In genomic region chr4:152161676-152162330, GRCh38 we compare ENCODE assay signal across 22 cellular contexts.
A peak's percentile ranks its signal among the peaks of the same experiment; 100 is the strongest.
DNase-seq lines count a peak whose midpoint lies in the region; ATAC-seq and TF ChIP-seq lines count a peak whose summit lies in the region.
"Had no signal": no experiment of that assay in that cellular context is flagged by ENCODE, and none has a peak within 500 bp of the region (broad histone marks: within the 10 kb centered on the region; RNA-seq: fewer than 3 reads in every experiment).

No MANE protein-coding gene starts in this region.

- TF ChIP-seq CTCF in AG10803 (conservative IDR thresholded peaks at IDR 0.05; ENCODE audit: low read length): no peak
- TF ChIP-seq CTCF in cardiac fibroblast (IDR thresholded peaks at IDR 0.05; ENCODE audit: low read depth, low read length): no peak
- no peak for TF ChIP-seq CTCF in left lung (IDR thresholded peaks at IDR 0.05)
- TF ChIP-seq CTCF in neural progenitor cell (IDR thresholded peaks at IDR 0.05): no peak

- intact Hi-C loops in left lung (cut with DNase I): no loop called here

- DNase-seq in AG10803 (ENCODE audit: low read depth) (peak; percentile 8), HCEC 1CT (peak; percentile 13), cardiac fibroblast (ENCODE audit: low read depth in 2 of 2) (peak; percentile 28 to 54), left lung (no peak), neural progenitor cell (ENCODE audit: low spot score) (no peak), COR-L47 (lab: John Stamatoyannopoulos, UW) (no peak)
- no peak for DNase-seq in activated CD8-positive, alpha-beta memory T cell treated with anti-CD3 and anti-CD28 coated beads, Interleukin-2, amount 50 U/mL, for 4 hours
- DNase-seq: activated CD4-positive, CD25-positive, alpha-beta regulatory T cell treated with anti-CD3 and anti-CD28 coated beads, Interleukin-2, amount 50 U/mL, for 72 hours; Caco-2; effector memory CD8-positive, alpha-beta T cell; left cardiac atrium; mucosa of descending colon; NCI-H1930; NCI-H524 treated with DMSO at 0.1 percent for 48 hours; sigmoid colon; stimulated activated CD4-positive, alpha-beta T cell treated with anti-CD3 and anti-CD28 coated beads, Interleukin-2, amount 100 ng/mL, for 24 hours; stimulated activated naive CD8-positive, alpha-beta T cell treated with anti-CD3 and anti-CD28 coated beads, Interleukin-15, amount 100 ng/mL, for 72 hours had no signal

- no peak overlapping the region for H3K27ac Mint-ChIP-seq in neural progenitor cell
- H3K27ac Mint-ChIP-seq: activated T-helper 2 cell treated with anti-CD3 and anti-CD28 coated beads, Interferon-gamma antibody, Interleukin-2, Interleukin-4, amounts not matched to agents 10 μg/mL and 5 μg/mL and 100 μg/mL, durations not matched to agents 14 hours and 24 hours and 36 hours; IgD-negative memory B cell; type B pancreatic cell had no signal

- H3K36me3 Mint-ChIP-seq in neural progenitor cell: no peaks in the 10 kb centered on the region
- H3K36me3 Mint-ChIP-seq: IgD-negative memory B cell, type B pancreatic cell had no signal

- no peak overlapping the region for H3K4me2 ChIP-seq in neural progenitor cell

- H3K4me3 ChIP-seq in AG10803 (ENCODE audit: low read length) (no peak overlapping the region), cardiac fibroblast (replicated peaks in 1 of 2; ENCODE audit: low read depth in 2 of 2, low read length in 2 of 2) (no peak overlapping the region), left lung (no peak overlapping the region), neural progenitor cell (no peak overlapping the region)
- H3K4me3 ChIP-seq: mucosa of descending colon, sigmoid colon, SJSA1 had no signal

- H3K79me2 ChIP-seq in neural progenitor cell (ENCODE audit: low read depth): no peaks in the 10 kb centered on the region

- no peaks in the 10 kb centered on the region for H3K4me1 ChIP-seq in left lung
- no peaks in the 10 kb centered on the region for H3K4me1 ChIP-seq in neural progenitor cell
- H3K4me1 ChIP-seq: Caco-2, SJSA1 had no signal

- H3K27me3 ChIP-seq in left lung: peaks cover 0 to 3% of the 10 kb centered on the region in 2 donors
- H3K27me3 ChIP-seq in neural progenitor cell: no peaks in the 10 kb centered on the region
- H3K27me3 ChIP-seq: sigmoid colon, SJSA1 had no signal

- no peak overlapping the region for H2AFZ ChIP-seq in neural progenitor cell (replicated peaks)

- H3K27ac ChIP-seq in left lung (no peak overlapping the region), neural progenitor cell (no peak overlapping the region)
- H3K27ac ChIP-seq: sigmoid colon, SJSA1 had no signal

- no peaks in the 10 kb centered on the region for H3K9me3 ChIP-seq in left lung
- H3K9me3 ChIP-seq in neural progenitor cell (ENCODE audit: low read depth): no peaks in the 10 kb centered on the region
- H3K9me3 ChIP-seq: Caco-2, mucosa of descending colon, sigmoid colon, SJSA1 had no signal

- no peaks in the 10 kb centered on the region for H3K27me3 Mint-ChIP-seq in neural progenitor cell (ENCODE audit: insufficient read depth, low read depth)
- H3K27me3 Mint-ChIP-seq: stimulated activated naive CD8-positive, alpha-beta T cell treated with anti-CD3 and anti-CD28 coated beads, Interleukin-15, amount 100 ng/mL, for 72 hours had no signal

- no peaks in the 10 kb centered on the region for H3K4me1 Mint-ChIP-seq in neural progenitor cell

- H3K9ac ChIP-seq in neural progenitor cell: no peak overlapping the region

- H3F3A ChIP-seq in neural progenitor cell (ENCODE audit: low read depth): no peaks in the 10 kb centered on the region

- no peaks in the 10 kb centered on the region for H3K9me3 Mint-ChIP-seq in neural progenitor cell
- H3K9me3 Mint-ChIP-seq: activated T-helper 2 cell treated with anti-CD3 and anti-CD28 coated beads, Interferon-gamma antibody, Interleukin-2, Interleukin-4, amounts not matched to agents 10 μg/mL and 5 μg/mL and 100 μg/mL, durations not matched to agents 14 hours and 24 hours and 36 hours; effector memory CD8-positive, alpha-beta T cell; IgD-negative memory B cell; stimulated activated naive CD8-positive, alpha-beta T cell treated with anti-CD3 and anti-CD28 coated beads, Interleukin-15, amount 100 ng/mL, for 72 hours; type B pancreatic cell had no signal

- no peaks in the 10 kb centered on the region for H4K20me1 ChIP-seq in neural progenitor cell (ENCODE audit: low read depth)

- no peak overlapping the region for H3K4me3 Mint-ChIP-seq in neural progenitor cell
- H3K4me3 Mint-ChIP-seq: effector memory CD8-positive, alpha-beta T cell; IgD-negative memory B cell; stimulated activated naive CD8-positive, alpha-beta T cell treated with anti-CD3 and anti-CD28 coated beads, Interleukin-15, amount 100 ng/mL, for 72 hours; type B pancreatic cell had no signal

- ATAC-seq in left lung (peak; percentile 40), HG02973 (IDR thresholded peaks at IDR 0.05; ENCODE audit: unreplicated experiment) (no peak)
- ATAC-seq: effector memory CD8-positive, alpha-beta T cell; mucosa of descending colon; stimulated activated naive CD8-positive, alpha-beta T cell treated with anti-CD3 and anti-CD28 coated beads, Interleukin-15, amount 100 ng/mL, for 72 hours had no signal

- no peaks in the 10 kb centered on the region for H3K36me3 ChIP-seq in left lung
- no peaks in the 10 kb centered on the region for H3K36me3 ChIP-seq in neural progenitor cell
- H3K36me3 ChIP-seq: sigmoid colon, SJSA1 had no signal

Comparison
In these comparisons a context has a peak if more than half of its experiments do, and no peak if none do; other contexts are left out.
1. DNase-seq: peak in AG10803 (single experiment), HCEC 1CT (single experiment) and cardiac fibroblast (2 of 2); none in left lung (0 of 2), neural progenitor cell (single experiment), activated CD8-positive, alpha-beta memory T cell treated with anti-CD3 and anti-CD28 coated beads, Interleukin-2, amount 50 U/mL, for 4 hours (single experiment) and COR-L47 (single experiment).